ENCODE assay signal across 8 cellular contexts in the genomic region with DNA sequence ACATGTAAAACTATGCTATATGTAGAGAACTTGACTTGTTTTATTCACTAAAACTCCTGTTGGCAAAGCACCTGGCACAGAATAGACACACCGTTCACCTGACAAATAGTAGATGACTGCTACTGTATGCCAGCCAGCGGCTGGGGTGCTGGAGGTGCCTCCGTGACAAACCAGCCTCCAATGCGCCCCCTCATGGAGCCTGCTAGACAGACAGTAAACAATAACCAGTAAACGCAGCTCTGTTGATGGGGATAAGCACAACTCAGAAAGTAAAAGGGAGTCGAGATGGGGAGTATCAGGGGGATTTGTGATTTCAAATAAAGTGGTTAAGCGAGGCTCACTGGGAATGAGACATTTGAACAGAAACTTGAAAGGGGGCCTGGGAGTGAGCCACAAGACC.
DNase-seq lines count a peak whose midpoint lies in the region; ATAC-seq and TF ChIP-seq lines count a peak whose summit lies in the region.

No MANE protein-coding gene starts in this region.

- DNase-seq in CD14-positive monocyte (ENCODE audit: low spot score), result no peak
- peak; percentile 26 for DNase-seq in activated CD4-positive, alpha-beta memory T cell treated with anti-CD3 and anti-CD28 coated beads, Interleukin-2, amount 10 ng/mL, durations not matched to agents 7 days and 5 days
- no peak for DNase-seq in left lobe of liver (ENCODE audit: low spot score)
- DNase-seq in NCI-H2196 (lab: John Stamatoyannopoulos, UW; ENCODE audit: unreplicated experiment), result no peak
- DNase-seq in stimulated activated CD4-positive, alpha-beta T cell treated with anti-CD3 and anti-CD28 coated beads, Interleukin-12 subunit alpha, Interleukin-12 subunit beta, amount 100 ng/mL, for 4 hours, result no peak

- POLR2A ChIA-PET in HEK293 (lab: Yijun Ruan, JAX), result no interaction called here
- POLR2A ChIA-PET in activated CD4-positive, alpha-beta memory T cell treated with anti-CD3 and anti-CD28 coated beads, Interleukin-2, amount 10 ng/mL, durations not matched to agents 7 days and 5 days (lab: Charles Lee), result no interaction called here

- no peak overlapping the region for H3K27ac ChIP-seq in HEK293 (ENCODE audit: extremely low read depth, low read depth, low read length)

- CTCF ChIA-PET in HEK293 (lab: Yijun Ruan, JAX), result no interaction called here
- CTCF ChIA-PET in activated CD4-positive, alpha-beta memory T cell treated with anti-CD3 and anti-CD28 coated beads, Interleukin-2, amount 10 ng/mL, durations not matched to agents 7 days and 5 days (lab: Charles Lee), result no interaction called here

- peak; percentile 29 for ATAC-seq in left lobe of liver
- ATAC-seq in GM21447 (IDR thresholded peaks at IDR 0.05; ENCODE audit: unreplicated experiment), result no peak
- ATAC-seq in HG03460 (IDR thresholded peaks at IDR 0.05; ENCODE audit: unreplicated experiment), result no peak

- no peaks in the 10 kb centered on the region for H3K36me3 ChIP-seq in HEK293 (ENCODE audit: control insufficient read depth in 2 of 2, insufficient read depth in 1 of 2, low read length in 2 of 2)

- no peak overlapping the region for H3K4me3 Mint-ChIP-seq in CD14-positive monocyte
- no peak overlapping the region for H3K4me3 Mint-ChIP-seq in activated CD4-positive, alpha-beta memory T cell treated with anti-CD3 and anti-CD28 coated beads, Interleukin-2, amount 10 ng/mL, durations not matched to agents 7 days and 5 days

- H3K4me3 ChIP-seq in HEK293 (ENCODE audit: low read depth, low read length), result no peak overlapping the region

- intact Hi-C loops in CD14-positive monocyte (cut with micrococcal nuclease), result no loop called here

- TF ChIP-seq CTCF in CD14-positive monocyte (IDR thresholded peaks at IDR 0.05) (peak; percentile 20), HEK293 (tag by site-specific recombination; IDR thresholded peaks at IDR 0.05) (0 out of 2 replicates have a peak, but pooled peaks have one; percentile 36)

- peaks cover 0 to 6% (median 2%) of the 10 kb centered on the region in 3 donors for H3K27me3 Mint-ChIP-seq in CD14-positive monocyte (ENCODE audit: low read depth in 3 of 3)
- H3K27me3 Mint-ChIP-seq in activated CD4-positive, alpha-beta memory T cell treated with anti-CD3 and anti-CD28 coated beads, Interleukin-2, amount 10 ng/mL, durations not matched to agents 7 days and 5 days, result no peaks in the 10 kb centered on the region

- H3K4me1 Mint-ChIP-seq in CD14-positive monocyte, result no peaks in the 10 kb centered on the region
- peaks cover 15% of the 10 kb centered on the region for H3K4me1 Mint-ChIP-seq in activated CD4-positive, alpha-beta memory T cell treated with anti-CD3 and anti-CD28 coated beads, Interleukin-2, amount 10 ng/mL, durations not matched to agents 7 days and 5 days

- H3K4me1 ChIP-seq in HEK293 (ENCODE audit: control insufficient read depth, insufficient read depth, low read length), result no peaks in the 10 kb centered on the region

- peaks cover 23 to 29% of the 10 kb centered on the region in 2 donors for H3K36me3 Mint-ChIP-seq in CD14-positive monocyte
- H3K36me3 Mint-ChIP-seq in activated CD4-positive, alpha-beta memory T cell treated with anti-CD3 and anti-CD28 coated beads, Interleukin-2, amount 10 ng/mL, durations not matched to agents 7 days and 5 days (ENCODE audit: low read depth), result no peaks in the 10 kb centered on the region

- H3K9me3 ChIP-seq in HEK293 (ENCODE audit: control insufficient read depth, insufficient read depth, low read depth, low read length), result no peaks in the 10 kb centered on the region

- peak overlapping the region in 2 of 7 donors; percentile 16 to 29 for H3K27ac Mint-ChIP-seq in CD14-positive monocyte
- H3K27ac Mint-ChIP-seq in activated CD4-positive, alpha-beta memory T cell treated with anti-CD3 and anti-CD28 coated beads, Interleukin-2, amount 10 ng/mL, durations not matched to agents 7 days and 5 days, result no peak overlapping the region

- H3K9me3 Mint-ChIP-seq in CD14-positive monocyte, result peaks cover 0 to 2% (median 0%) of the 10 kb centered on the region in 7 donors
- no peaks in the 10 kb centered on the region for H3K9me3 Mint-ChIP-seq in activated CD4-positive, alpha-beta memory T cell treated with anti-CD3 and anti-CD28 coated beads, Interleukin-2, amount 10 ng/mL, durations not matched to agents 7 days and 5 days

TF ChIP-seq in HEK293, 187 proteins besides CTCF, POLR2A, EP300 and RAD21:
- TF ChIP-seq, protein P1, sequence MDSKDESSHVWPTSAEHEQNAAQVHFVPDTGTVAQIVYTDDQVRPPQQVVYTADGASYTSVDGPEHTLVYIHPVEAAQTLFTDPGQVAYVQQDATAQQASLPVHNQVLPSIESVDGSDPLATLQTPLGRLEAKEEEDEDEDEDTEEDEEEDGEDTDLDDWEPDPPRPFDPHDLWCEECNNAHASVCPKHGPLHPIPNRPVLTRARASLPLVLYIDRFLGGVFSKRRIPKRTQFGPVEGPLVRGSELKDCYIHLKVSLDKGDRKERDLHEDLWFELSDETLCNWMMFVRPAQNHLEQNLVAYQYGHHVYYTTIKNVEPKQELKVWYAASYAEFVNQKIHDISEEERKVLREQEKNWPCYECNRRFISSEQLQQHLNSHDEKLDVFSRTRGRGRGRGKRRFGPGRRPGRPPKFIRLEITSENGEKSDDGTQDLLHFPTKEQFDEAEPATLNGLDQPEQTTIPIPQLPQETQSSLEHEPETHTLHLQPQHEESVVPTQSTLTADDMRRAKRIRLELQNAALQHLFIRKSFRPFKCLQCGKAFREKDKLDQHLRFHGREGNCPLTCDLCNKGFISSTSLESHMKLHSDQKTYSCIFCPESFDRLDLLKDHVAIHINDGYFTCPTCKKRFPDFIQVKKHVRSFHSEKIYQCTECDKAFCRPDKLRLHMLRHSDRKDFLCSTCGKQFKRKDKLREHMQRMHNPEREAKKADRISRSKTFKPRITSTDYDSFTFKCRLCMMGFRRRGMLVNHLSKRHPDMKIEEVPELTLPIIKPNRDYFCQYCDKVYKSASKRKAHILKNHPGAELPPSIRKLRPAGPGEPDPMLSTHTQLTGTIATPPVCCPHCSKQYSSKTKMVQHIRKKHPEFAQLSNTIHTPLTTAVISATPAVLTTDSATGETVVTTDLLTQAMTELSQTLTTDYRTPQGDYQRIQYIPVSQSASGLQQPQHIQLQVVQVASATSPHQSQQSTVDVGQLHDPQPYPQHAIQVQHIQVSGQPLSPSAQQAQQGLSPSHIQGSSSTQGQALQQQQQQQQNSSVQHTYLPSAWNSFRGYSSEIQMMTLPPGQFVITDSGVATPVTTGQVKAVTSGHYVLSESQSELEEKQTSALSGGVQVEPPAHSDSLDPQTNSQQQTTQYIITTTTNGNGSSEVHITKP (tag by site-specific recombination; IDR thresholded peaks at IDR 0.05), result no peak
- TF ChIP-seq MZF1 (tag by site-specific recombination; IDR thresholded peaks at IDR 0.05; ENCODE audit: borderline replicate concordance), result 0 out of 2 replicates have a peak, but pooled peaks have one; percentile 31
